ENCODE assay signal across 1 cellular context in the genomic region with DNA sequence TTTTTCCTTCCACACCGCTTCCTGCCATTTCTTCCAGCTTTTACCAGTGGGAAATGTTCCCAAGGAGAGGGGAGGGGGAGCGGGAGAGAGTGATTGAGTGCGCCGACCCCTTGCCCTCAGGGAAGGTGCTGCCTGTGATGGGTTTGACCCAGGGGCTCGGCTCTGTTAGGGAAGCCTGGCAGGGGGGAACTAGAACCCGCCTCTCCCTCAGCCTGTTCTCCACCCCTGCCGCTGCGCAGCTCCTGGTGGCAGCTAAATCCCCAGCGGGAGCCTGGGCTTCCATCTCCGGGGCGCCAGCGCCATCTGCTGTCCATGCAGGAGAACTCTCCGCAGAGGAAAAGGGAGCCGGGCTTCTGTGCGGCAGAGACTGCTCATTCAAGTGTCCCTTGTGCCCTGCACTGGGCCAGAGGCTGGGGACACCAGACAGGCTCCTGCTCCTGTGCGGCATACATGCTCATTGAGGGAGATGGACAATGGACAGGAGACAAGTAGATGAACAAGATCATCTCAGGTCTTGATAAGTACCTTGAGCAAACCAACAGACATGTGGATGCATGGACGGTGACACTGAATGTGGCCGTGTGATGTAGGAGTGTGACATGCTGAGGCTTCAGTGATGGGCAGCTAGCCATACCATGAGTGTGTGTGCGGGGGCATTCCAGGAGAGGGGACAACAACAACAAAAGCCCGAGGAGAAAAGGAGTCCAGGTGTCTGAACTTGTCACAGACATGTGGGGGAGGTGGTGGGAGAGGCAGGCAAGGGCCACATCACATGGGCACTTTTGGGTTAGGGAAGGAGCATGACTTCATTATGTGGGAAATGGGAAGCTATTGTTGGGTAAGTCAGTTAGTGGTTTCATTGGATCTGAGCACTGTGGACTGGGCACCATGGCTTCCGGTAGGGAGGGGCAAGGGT.
A peak's percentile ranks its signal among the peaks of the same experiment; 100 is the strongest.
TF ChIP-seq lines count a peak whose summit lies in the region.

No MANE protein-coding gene starts in this region.

TF ChIP-seq in HepG2, 621 proteins besides CTCF, POLR2A, EP300 and RAD21 (continued from another document and continues in another):
- TF ChIP-seq, protein P1, sequence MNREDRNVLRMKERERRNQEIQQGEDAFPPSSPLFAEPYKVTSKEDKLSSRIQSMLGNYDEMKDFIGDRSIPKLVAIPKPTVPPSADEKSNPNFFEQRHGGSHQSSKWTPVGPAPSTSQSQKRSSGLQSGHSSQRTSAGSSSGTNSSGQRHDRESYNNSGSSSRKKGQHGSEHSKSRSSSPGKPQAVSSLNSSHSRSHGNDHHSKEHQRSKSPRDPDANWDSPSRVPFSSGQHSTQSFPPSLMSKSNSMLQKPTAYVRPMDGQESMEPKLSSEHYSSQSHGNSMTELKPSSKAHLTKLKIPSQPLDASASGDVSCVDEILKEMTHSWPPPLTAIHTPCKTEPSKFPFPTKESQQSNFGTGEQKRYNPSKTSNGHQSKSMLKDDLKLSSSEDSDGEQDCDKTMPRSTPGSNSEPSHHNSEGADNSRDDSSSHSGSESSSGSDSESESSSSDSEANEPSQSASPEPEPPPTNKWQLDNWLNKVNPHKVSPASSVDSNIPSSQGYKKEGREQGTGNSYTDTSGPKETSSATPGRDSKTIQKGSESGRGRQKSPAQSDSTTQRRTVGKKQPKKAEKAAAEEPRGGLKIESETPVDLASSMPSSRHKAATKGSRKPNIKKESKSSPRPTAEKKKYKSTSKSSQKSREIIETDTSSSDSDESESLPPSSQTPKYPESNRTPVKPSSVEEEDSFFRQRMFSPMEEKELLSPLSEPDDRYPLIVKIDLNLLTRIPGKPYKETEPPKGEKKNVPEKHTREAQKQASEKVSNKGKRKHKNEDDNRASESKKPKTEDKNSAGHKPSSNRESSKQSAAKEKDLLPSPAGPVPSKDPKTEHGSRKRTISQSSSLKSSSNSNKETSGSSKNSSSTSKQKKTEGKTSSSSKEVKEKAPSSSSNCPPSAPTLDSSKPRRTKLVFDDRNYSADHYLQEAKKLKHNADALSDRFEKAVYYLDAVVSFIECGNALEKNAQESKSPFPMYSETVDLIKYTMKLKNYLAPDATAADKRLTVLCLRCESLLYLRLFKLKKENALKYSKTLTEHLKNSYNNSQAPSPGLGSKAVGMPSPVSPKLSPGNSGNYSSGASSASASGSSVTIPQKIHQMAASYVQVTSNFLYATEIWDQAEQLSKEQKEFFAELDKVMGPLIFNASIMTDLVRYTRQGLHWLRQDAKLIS (CRISPR knock-in tag; IDR thresholded peaks at IDR 0.05) = no peak
- TF ChIP-seq NFIC (IDR thresholded peaks at IDR 0.05; ENCODE audit: low read length) (no peak), ETV6 (CRISPR knock-in tag; conservative IDR thresholded peaks at IDR 0.05) (no peak), SNAPC2 (CRISPR knock-in tag; IDR thresholded peaks at IDR 0.05) (no peak), YY1 (IDR thresholded peaks at IDR 0.05; ENCODE audit: insufficient read depth, insufficient replicate concordance, low read depth, low read length) (peak; percentile 54), SMC3 (IDR thresholded peaks at IDR 0.05; ENCODE audit: low read length) (peak; percentile 84), NFYC (CRISPR knock-in tag; IDR thresholded peaks at IDR 0.05) (no peak), ZNF232 (CRISPR knock-in tag; IDR thresholded peaks at IDR 0.05; ENCODE audit: borderline replicate concordance) (no peak), BORCS8-MEF2B (CRISPR knock-in tag; IDR thresholded peaks at IDR 0.05) (peak; percentile 77), ZNF12 (CRISPR knock-in tag; IDR thresholded peaks at IDR 0.05) (no peak; the same call in 1 of the 2 replicates), GPN1 (CRISPR knock-in tag; IDR thresholded peaks at IDR 0.05; ENCODE audit: borderline replicate concordance) (no peak), GABPB1 (CRISPR knock-in tag; IDR thresholded peaks at IDR 0.05) (peak; percentile 46; the same call in 1 of the 2 replicates), ZNF292 (CRISPR knock-in tag; IDR thresholded peaks at IDR 0.05; ENCODE audit: borderline replicate concordance, low read depth) (peak; percentile 22; the same call in 1 of the 2 replicates), HIVEP1 (CRISPR knock-in tag; IDR thresholded peaks at IDR 0.05) (no peak), ZNF598 (CRISPR knock-in tag; IDR thresholded peaks at IDR 0.05; ENCODE audit: borderline replicate concordance) (peak; percentile 76; the same call in 1 of the 2 replicates), ZNF17 (CRISPR knock-in tag; IDR thresholded peaks at IDR 0.05) (no peak), GATAD2A (CRISPR knock-in tag; IDR thresholded peaks at IDR 0.05) (0 out of 2 replicates have a peak, but pooled peaks have one; percentile 29), ESRRA (CRISPR knock-in tag; IDR thresholded peaks at IDR 0.05; ENCODE audit: low read depth) (no peak), POLR2G (IDR thresholded peaks at IDR 0.05; ENCODE audit: low read depth, low read length) (no peak), TEAD3 (CRISPR knock-in tag; optimal IDR thresholded peaks at IDR 0.05; ENCODE audit: borderline replicate concordance) (peak; percentile 8), ZSCAN21 (CRISPR knock-in tag; IDR thresholded peaks at IDR 0.05; ENCODE audit: borderline replicate concordance) (no peak; the same call in 1 of the 2 replicates), ZBTB8A (CRISPR knock-in tag; IDR thresholded peaks at IDR 0.05; ENCODE audit: borderline replicate concordance, low read depth) (no peak)
- TF ChIP-seq, protein P2, sequence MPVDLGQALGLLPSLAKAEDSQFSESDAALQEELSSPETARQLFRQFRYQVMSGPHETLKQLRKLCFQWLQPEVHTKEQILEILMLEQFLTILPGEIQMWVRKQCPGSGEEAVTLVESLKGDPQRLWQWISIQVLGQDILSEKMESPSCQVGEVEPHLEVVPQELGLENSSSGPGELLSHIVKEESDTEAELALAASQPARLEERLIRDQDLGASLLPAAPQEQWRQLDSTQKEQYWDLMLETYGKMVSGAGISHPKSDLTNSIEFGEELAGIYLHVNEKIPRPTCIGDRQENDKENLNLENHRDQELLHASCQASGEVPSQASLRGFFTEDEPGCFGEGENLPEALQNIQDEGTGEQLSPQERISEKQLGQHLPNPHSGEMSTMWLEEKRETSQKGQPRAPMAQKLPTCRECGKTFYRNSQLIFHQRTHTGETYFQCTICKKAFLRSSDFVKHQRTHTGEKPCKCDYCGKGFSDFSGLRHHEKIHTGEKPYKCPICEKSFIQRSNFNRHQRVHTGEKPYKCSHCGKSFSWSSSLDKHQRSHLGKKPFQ (CRISPR knock-in tag; IDR thresholded peaks at IDR 0.05; ENCODE audit: insufficient replicate concordance) = no peak
- TF ChIP-seq, protein P3, sequence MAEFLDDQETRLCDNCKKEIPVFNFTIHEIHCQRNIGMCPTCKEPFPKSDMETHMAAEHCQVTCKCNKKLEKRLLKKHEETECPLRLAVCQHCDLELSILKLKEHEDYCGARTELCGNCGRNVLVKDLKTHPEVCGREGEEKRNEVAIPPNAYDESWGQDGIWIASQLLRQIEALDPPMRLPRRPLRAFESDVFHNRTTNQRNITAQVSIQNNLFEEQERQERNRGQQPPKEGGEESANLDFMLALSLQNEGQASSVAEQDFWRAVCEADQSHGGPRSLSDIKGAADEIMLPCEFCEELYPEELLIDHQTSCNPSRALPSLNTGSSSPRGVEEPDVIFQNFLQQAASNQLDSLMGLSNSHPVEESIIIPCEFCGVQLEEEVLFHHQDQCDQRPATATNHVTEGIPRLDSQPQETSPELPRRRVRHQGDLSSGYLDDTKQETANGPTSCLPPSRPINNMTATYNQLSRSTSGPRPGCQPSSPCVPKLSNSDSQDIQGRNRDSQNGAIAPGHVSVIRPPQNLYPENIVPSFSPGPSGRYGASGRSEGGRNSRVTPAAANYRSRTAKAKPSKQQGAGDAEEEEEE (CRISPR knock-in tag; IDR thresholded peaks at IDR 0.05; ENCODE audit: borderline replicate concordance) = peak; percentile 73; the same call in 1 of the 2 replicates
- TF ChIP-seq, protein P4, sequence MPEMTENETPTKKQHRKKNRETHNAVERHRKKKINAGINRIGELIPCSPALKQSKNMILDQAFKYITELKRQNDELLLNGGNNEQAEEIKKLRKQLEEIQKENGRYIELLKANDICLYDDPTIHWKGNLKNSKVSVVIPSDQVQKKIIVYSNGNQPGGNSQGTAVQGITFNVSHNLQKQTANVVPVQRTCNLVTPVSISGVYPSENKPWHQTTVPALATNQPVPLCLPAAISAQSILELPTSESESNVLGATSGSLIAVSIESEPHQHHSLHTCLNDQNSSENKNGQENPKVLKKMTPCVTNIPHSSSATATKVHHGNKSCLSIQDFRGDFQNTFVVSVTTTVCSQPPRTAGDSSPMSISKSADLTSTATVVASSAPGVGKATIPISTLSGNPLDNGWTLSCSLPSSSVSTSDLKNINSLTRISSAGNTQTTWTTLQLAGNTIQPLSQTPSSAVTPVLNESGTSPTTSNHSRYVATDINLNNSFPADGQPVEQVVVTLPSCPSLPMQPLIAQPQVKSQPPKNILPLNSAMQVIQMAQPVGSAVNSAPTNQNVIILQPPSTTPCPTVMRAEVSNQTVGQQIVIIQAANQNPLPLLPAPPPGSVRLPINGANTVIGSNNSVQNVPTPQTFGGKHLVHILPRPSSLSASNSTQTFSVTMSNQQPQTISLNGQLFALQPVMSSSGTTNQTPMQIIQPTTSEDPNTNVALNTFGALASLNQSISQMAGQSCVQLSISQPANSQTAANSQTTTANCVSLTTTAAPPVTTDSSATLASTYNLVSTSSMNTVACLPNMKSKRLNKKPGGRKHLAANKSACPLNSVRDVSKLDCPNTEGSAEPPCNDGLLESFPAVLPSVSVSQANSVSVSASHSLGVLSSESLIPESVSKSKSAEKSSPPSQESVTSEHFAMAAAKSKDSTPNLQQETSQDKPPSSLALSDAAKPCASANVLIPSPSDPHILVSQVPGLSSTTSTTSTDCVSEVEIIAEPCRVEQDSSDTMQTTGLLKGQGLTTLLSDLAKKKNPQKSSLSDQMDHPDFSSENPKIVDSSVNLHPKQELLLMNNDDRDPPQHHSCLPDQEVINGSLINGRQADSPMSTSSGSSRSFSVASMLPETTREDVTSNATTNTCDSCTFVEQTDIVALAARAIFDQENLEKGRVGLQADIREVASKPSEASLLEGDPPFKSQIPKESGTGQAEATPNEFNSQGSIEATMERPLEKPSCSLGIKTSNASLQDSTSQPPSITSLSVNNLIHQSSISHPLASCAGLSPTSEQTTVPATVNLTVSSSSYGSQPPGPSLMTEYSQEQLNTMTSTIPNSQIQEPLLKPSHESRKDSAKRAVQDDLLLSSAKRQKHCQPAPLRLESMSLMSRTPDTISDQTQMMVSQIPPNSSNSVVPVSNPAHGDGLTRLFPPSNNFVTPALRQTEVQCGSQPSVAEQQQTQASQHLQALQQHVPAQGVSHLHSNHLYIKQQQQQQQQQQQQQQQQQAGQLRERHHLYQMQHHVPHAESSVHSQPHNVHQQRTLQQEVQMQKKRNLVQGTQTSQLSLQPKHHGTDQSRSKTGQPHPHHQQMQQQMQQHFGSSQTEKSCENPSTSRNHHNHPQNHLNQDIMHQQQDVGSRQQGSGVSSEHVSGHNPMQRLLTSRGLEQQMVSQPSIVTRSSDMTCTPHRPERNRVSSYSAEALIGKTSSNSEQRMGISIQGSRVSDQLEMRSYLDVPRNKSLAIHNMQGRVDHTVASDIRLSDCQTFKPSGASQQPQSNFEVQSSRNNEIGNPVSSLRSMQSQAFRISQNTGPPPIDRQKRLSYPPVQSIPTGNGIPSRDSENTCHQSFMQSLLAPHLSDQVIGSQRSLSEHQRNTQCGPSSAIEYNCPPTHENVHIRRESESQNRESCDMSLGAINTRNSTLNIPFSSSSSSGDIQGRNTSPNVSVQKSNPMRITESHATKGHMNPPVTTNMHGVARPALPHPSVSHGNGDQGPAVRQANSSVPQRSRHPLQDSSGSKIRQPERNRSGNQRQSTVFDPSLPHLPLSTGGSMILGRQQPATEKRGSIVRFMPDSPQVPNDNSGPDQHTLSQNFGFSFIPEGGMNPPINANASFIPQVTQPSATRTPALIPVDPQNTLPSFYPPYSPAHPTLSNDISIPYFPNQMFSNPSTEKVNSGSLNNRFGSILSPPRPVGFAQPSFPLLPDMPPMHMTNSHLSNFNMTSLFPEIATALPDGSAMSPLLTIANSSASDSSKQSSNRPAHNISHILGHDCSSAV (CRISPR knock-in tag; IDR thresholded peaks at IDR 0.05; ENCODE audit: borderline replicate concordance) = no peak
- TF ChIP-seq, protein P5, sequence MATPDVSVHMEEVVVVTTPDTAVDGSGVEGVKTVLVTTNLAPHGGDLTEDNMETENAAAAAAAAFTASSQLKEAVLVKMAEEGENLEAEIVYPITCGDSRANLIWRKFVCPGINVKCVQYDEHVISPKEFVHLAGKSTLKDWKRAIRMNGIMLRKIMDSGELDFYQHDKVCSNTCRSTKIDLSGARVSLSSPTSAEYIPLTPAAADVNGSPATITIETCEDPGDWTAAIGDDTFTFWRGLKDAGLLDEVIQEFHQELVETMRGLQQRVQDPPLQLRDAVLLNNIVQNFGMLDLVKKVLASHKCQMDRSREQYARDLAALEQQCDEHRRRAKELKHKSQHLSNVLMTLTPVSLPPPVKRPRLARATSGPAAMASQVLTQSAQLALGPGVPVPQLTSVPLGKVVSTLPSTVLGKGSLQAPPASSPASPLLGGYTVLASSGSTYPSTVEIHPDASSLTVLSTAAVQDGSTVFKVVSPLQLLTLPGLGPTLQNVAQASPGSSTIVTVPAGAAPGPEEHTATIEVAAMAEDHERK (CRISPR knock-in tag; IDR thresholded peaks at IDR 0.05; ENCODE audit: low read depth) = no peak
- TF ChIP-seq, protein P6, sequence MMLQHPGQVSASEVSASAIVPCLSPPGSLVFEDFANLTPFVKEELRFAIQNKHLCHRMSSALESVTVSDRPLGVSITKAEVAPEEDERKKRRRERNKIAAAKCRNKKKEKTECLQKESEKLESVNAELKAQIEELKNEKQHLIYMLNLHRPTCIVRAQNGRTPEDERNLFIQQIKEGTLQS (CRISPR knock-in tag; IDR thresholded peaks at IDR 0.05) = 0 out of 2 replicates have a peak, but pooled peaks have one; percentile 20
- TF ChIP-seq, protein P7, sequence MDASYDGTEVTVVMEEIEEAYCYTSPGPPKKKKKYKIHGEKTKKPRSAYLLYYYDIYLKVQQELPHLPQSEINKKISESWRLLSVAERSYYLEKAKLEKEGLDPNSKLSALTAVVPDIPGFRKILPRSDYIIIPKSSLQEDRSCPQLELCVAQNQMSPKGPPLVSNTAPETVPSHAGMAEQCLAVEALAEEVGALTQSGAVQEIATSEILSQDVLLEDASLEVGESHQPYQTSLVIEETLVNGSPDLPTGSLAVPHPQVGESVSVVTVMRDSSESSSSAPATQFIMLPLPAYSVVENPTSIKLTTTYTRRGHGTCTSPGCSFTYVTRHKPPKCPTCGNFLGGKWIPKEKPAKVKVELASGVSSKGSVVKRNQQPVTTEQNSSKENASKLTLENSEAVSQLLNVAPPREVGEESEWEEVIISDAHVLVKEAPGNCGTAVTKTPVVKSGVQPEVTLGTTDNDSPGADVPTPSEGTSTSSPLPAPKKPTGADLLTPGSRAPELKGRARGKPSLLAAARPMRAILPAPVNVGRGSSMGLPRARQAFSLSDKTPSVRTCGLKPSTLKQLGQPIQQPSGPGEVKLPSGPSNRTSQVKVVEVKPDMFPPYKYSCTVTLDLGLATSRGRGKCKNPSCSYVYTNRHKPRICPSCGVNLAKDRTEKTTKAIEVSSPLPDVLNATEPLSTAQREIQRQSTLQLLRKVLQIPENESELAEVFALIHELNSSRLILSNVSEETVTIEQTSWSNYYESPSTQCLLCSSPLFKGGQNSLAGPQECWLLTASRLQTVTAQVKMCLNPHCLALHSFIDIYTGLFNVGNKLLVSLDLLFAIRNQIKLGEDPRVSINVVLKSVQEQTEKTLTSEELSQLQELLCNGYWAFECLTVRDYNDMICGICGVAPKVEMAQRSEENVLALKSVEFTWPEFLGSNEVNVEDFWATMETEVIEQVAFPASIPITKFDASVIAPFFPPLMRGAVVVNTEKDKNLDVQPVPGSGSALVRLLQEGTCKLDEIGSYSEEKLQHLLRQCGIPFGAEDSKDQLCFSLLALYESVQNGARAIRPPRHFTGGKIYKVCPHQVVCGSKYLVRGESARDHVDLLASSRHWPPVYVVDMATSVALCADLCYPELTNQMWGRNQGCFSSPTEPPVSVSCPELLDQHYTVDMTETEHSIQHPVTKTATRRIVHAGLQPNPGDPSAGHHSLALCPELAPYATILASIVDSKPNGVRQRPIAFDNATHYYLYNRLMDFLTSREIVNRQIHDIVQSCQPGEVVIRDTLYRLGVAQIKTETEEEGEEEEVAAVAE (CRISPR knock-in tag; IDR thresholded peaks at IDR 0.05; ENCODE audit: borderline replicate concordance) = no peak
